ENCODE assay signal across 1 cellular context in genomic region chr1:97758589-97759057, GRCh38.
TF ChIP-seq lines count a peak whose summit lies in the region.

No MANE protein-coding gene starts in this region.

TF ChIP-seq in HepG2, 621 proteins besides CTCF, POLR2A, EP300 and RAD21 (continued from another document):
- TF ChIP-seq GLMP (CRISPR knock-in tag; IDR thresholded peaks at IDR 0.05; ENCODE audit: borderline replicate concordance) (no peak), ZNF713 (CRISPR knock-in tag; IDR thresholded peaks at IDR 0.05) (no peak)
TF ChIP-seq in HepG2: peak in this region for 0.
